In the genomic region with DNA sequence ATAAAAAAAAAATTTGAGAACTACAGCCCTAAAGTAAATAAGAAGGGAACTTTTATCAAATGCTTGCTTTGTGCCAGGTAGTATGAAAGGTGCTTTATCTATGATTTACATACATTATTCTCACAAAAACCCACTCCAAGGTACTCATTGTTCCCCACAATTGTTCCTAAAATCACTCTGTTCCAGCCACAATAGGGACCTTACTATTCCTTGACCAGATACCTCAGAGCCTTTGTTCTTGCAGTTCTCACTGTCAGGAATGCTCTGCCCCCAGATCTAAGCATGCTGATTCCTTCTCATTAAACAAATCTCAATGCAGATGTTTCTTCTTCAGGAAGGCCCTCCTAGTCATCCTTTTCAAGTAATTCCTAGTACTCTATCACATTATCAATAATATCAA, we compare ENCODE assay signal across 15 cellular contexts.
A peak's percentile ranks its signal among the peaks of the same experiment; 100 is the strongest.
DNase-seq lines count a peak whose midpoint lies in the region; ATAC-seq and TF ChIP-seq lines count a peak whose summit lies in the region.
"Had no signal": no experiment of that assay in that cellular context is flagged by ENCODE, and none has a peak within 500 bp of the region (broad histone marks: within the 10 kb centered on the region; RNA-seq: fewer than 3 reads in every experiment).

No MANE protein-coding gene starts in this region.

- no peak overlapping the region for H3K4me3 ChIP-seq in CD4-positive, CD25-positive, alpha-beta regulatory T cell (ENCODE audit: low read depth, low read length)
- no peak overlapping the region for H3K4me3 ChIP-seq in HUES48 (ENCODE audit: low read depth, low read length)
- H3K4me3 ChIP-seq: SK-N-MC had no signal

- H3K36me3 ChIP-seq in CD4-positive, CD25-positive, alpha-beta regulatory T cell (ENCODE audit: control insufficient read depth, insufficient read depth, low read length): peaks cover 31% of the 10 kb centered on the region
- peaks cover 10% of the 10 kb centered on the region for H3K36me3 ChIP-seq in HUES48 (ENCODE audit: control insufficient read depth, insufficient read depth, low read length)

- H3K36me3 Mint-ChIP-seq in CD4-positive, CD25-positive, alpha-beta regulatory T cell: peaks cover 21% of the 10 kb centered on the region
- H3K36me3 Mint-ChIP-seq in endothelial cell (ENCODE audit: low read depth, unreplicated experiment): no peaks in the 10 kb centered on the region
- peaks cover 16% of the 10 kb centered on the region for H3K36me3 Mint-ChIP-seq in memory B cell
- peaks cover 17% of the 10 kb centered on the region for H3K36me3 Mint-ChIP-seq in osteocyte (ENCODE audit: unreplicated experiment)

- H3K9ac ChIP-seq in HUES48 (ENCODE audit: low read depth, low read length): no peak overlapping the region

- peak overlapping the region in 2 of 3 donors; percentile 63 to 81 for H3K27ac Mint-ChIP-seq in CD4-positive, CD25-positive, alpha-beta regulatory T cell
- H3K27ac Mint-ChIP-seq in endothelial cell (ENCODE audit: unreplicated experiment) (peak overlapping the region; percentile 83), memory B cell (peak overlapping the region; percentile 77), osteocyte (ENCODE audit: unreplicated experiment) (no peak overlapping the region)

- H3K9me3 Mint-ChIP-seq in CD4-positive, CD25-positive, alpha-beta regulatory T cell: no peaks in the 10 kb centered on the region
- H3K9me3 Mint-ChIP-seq in endothelial cell (ENCODE audit: unreplicated experiment): no peaks in the 10 kb centered on the region
- no peaks in the 10 kb centered on the region for H3K9me3 Mint-ChIP-seq in memory B cell
- H3K9me3 Mint-ChIP-seq in osteocyte (ENCODE audit: unreplicated experiment): no peaks in the 10 kb centered on the region
- H3K9me3 Mint-ChIP-seq: CD14-positive monocyte had no signal

- peaks cover 24% of the 10 kb centered on the region for H3K4me1 ChIP-seq in CD4-positive, CD25-positive, alpha-beta regulatory T cell (ENCODE audit: control insufficient read depth, insufficient read depth, low read length, poor library complexity, severe bottlenecking)
- H3K4me1 ChIP-seq in HUES48 (ENCODE audit: control insufficient read depth, insufficient read depth, low read length): peaks cover 28% of the 10 kb centered on the region

- peak overlapping the region in 1 of 4 donors; percentile 1 for H3K4me3 Mint-ChIP-seq in CD4-positive, CD25-positive, alpha-beta regulatory T cell
- H3K4me3 Mint-ChIP-seq in endothelial cell (ENCODE audit: unreplicated experiment) (peak overlapping the region; percentile 62), memory B cell (no peak overlapping the region), osteocyte (ENCODE audit: unreplicated experiment) (no peak overlapping the region)
- H3K4me3 Mint-ChIP-seq: CD14-positive monocyte had no signal

- H3K4me1 Mint-ChIP-seq in CD4-positive, CD25-positive, alpha-beta regulatory T cell: peaks cover 56 to 86% (median 72%) of the 10 kb centered on the region in 4 donors
- H3K4me1 Mint-ChIP-seq in endothelial cell (ENCODE audit: unreplicated experiment): peaks cover 55% of the 10 kb centered on the region
- H3K4me1 Mint-ChIP-seq in memory B cell: peaks cover 40% of the 10 kb centered on the region
- H3K4me1 Mint-ChIP-seq in osteocyte (ENCODE audit: unreplicated experiment): peaks cover 25% of the 10 kb centered on the region

- TF ChIP-seq CTCF in endothelial cell (IDR thresholded peaks at IDR 0.05; ENCODE audit: unreplicated experiment) (no peak), osteocyte (IDR thresholded peaks at IDR 0.05) (no peak)

- H3K27me3 Mint-ChIP-seq in CD4-positive, CD25-positive, alpha-beta regulatory T cell: no peaks in the 10 kb centered on the region
- H3K27me3 Mint-ChIP-seq in endothelial cell (ENCODE audit: unreplicated experiment): no peaks in the 10 kb centered on the region
- H3K27me3 Mint-ChIP-seq in memory B cell: no peaks in the 10 kb centered on the region
- no peaks in the 10 kb centered on the region for H3K27me3 Mint-ChIP-seq in osteocyte (ENCODE audit: unreplicated experiment)

- no peak overlapping the region for H3K27ac ChIP-seq in CD4-positive, CD25-positive, alpha-beta regulatory T cell (ENCODE audit: insufficient read depth, low read length, poor library complexity, severe bottlenecking)
- H3K27ac ChIP-seq in HUES48 (ENCODE audit: low read depth, low read length): peak overlapping the region; percentile 69
- H3K27ac ChIP-seq: SK-N-MC had no signal

- H3K9me3 ChIP-seq in CD4-positive, CD25-positive, alpha-beta regulatory T cell (ENCODE audit: control insufficient read depth in 2 of 2, low read length in 2 of 2): no peaks in the 10 kb centered on the region
- H3K9me3 ChIP-seq in HUES48 (ENCODE audit: control insufficient read depth, insufficient read depth, low read length): no peaks in the 10 kb centered on the region

- DNase-seq in CD4-positive, CD25-positive, alpha-beta regulatory T cell: no peak
- no peak for DNase-seq in endothelial cell (ENCODE audit: low spot score)
- DNase-seq in memory B cell (ENCODE audit: low spot score in 2 of 2): no peak
- no peak for DNase-seq in NOMO-1 treated with DMSO at 0.1 percent for 48 hours (lab: John Stamatoyannopoulos, UW; ENCODE audit: unreplicated experiment)
- DNase-seq in NCI-H2081 (lab: John Stamatoyannopoulos, UW): no peak
- DNase-seq in osteocyte (ENCODE audit: extremely low spot score, unreplicated experiment): no peak
- DNase-seq: HCEC 1CT, KBM-7, NCI-H1436 treated with DMSO at 0.1 percent for 48 hours, NCI-H524, Right ventricle myocardium superior had no signal

- ATAC-seq in CD4-positive, CD25-positive, alpha-beta regulatory T cell (ENCODE audit: low read depth in 2 of 2): no peak
- ATAC-seq in memory B cell (ENCODE audit: low read depth): no peak
- ATAC-seq in GM21390 (IDR thresholded peaks at IDR 0.05; ENCODE audit: unreplicated experiment): no peak

- H3K27me3 ChIP-seq in CD4-positive, CD25-positive, alpha-beta regulatory T cell (ENCODE audit: control insufficient read depth, insufficient read depth, low read length): no peaks in the 10 kb centered on the region
- H3K27me3 ChIP-seq in HUES48 (ENCODE audit: control insufficient read depth, insufficient read depth, low read length): no peaks in the 10 kb centered on the region
